In genomic region chr15:84981054-84981710, GRCh38 we compare ENCODE assay signal across 8 cellular contexts. TPM values are rescaled to one million over a fixed set of nuclear protein-coding genes. Genes with fewer than 3 reads are reported as not detected.
A peak's percentile ranks its signal among the peaks of the same experiment; 100 is the strongest.
DNase-seq lines count a peak whose midpoint lies in the region; ATAC-seq, FAIRE-seq and TF ChIP-seq lines count a peak whose summit lies in the region.

No MANE protein-coding gene starts in this region.

- peak overlapping the region; percentile 86 for H3K9ac ChIP-seq in NT2/D1 (ENCODE audit: insufficient read length, low read depth)

- BruUV-seq in Calu3 (replicated peaks; lab: Mats Ljungman, UMichigan) = no TSS peak

- peak overlapping the region; percentile 94 for H3K27ac Mint-ChIP-seq in Calu3 (ENCODE audit: unreplicated experiment)

- H3K36me3 ChIP-seq in NT2/D1 (ENCODE audit: insufficient read depth, insufficient read length, low read length) = no peaks in the 10 kb centered on the region

- peak overlapping the region; percentile 68 for H3K27ac ChIP-seq in epithelial cell of prostate

- H3K36me3 Mint-ChIP-seq in Calu3 (ENCODE audit: insufficient read depth, unreplicated experiment) = peaks cover 44% of the 10 kb centered on the region

- peaks cover 28% of the 10 kb centered on the region for H3K4me1 Mint-ChIP-seq in Calu3 (ENCODE audit: low read depth, unreplicated experiment)

- intact Hi-C loops in Calu3 (cut with micrococcal nuclease; ENCODE audit: unreplicated experiment) = loop anchor here (2.0 kb wide), 1 partner anchor 50 kb away; no protein-coding TSS in a partner anchor

- H3K27me3 Mint-ChIP-seq in Calu3 (ENCODE audit: unreplicated experiment) = no peaks in the 10 kb centered on the region

- TF ChIP-seq CTCF in Calu3 (IDR thresholded peaks at IDR 0.05; ENCODE audit: unreplicated experiment) = peak; percentile 49

- no peaks in the 10 kb centered on the region for H3K9me3 Mint-ChIP-seq in Calu3 (ENCODE audit: low read depth, unreplicated experiment)

- peak overlapping the region; percentile 81 for H3K4me3 ChIP-seq in NT2/D1 (ENCODE audit: insufficient read length, low read depth)

- peaks cover 50% of the 10 kb centered on the region for H3K27me3 ChIP-seq in NT2/D1 (ENCODE audit: insufficient read depth, insufficient read length)

- DNase-seq in Calu3 = peak; percentile 99
- DNase-seq in HTR-8/SVneo (ENCODE audit: insufficient read length, low spot score) = peak; percentile 96
- DNase-seq in NT2/D1 (ENCODE audit: low read depth, low spot score) = peak; percentile 94
- peak; percentile 92 for DNase-seq in activated T-cell treated with anti-CD3 and anti-CD28 coated beads for 1 hour (ENCODE audit: low read depth)
- DNase-seq in epithelial cell of prostate (ENCODE audit: low read depth, low spot score) = peak; percentile 88
- DNase-seq in mucosa of gallbladder (ENCODE audit: low spot score) = peak; percentile 96
- peak; percentile 96 for DNase-seq in stimulated activated CD8-positive, alpha-beta memory T cell treated with anti-CD3 and anti-CD28 coated beads, Interleukin-4, amount 100 ng/mL, for 24 hours (ENCODE audit: low read depth)

- FAIRE-seq in HTR-8/SVneo (lab: Jason Lieb, UNC) = peak; percentile 76

- peak overlapping the region; percentile 97 for H3K4me3 Mint-ChIP-seq in Calu3 (ENCODE audit: low read depth, unreplicated experiment)

- CTCF ChIA-PET in Calu3 (lab: Charles Lee) = interaction anchor here (0.6 to 2.0 kb wide), 13 partner anchors 8 to 246 kb away, joined by 3 to 10 read pairs (median 5); no protein-coding TSS in a partner anchor

- no peaks in the 10 kb centered on the region for H3K9me3 ChIP-seq in NT2/D1 (ENCODE audit: insufficient read depth, low read length)

- ATAC-seq in GM21381 (IDR thresholded peaks at IDR 0.05; ENCODE audit: unreplicated experiment) = peak; percentile 58

- peaks cover 11% of the 10 kb centered on the region for H3K4me1 ChIP-seq in NT2/D1 (ENCODE audit: insufficient read depth, insufficient read length)

RNA-seq across cellular contexts. Expression of gene PDE8A, which starts 0.5 kb away (rescaled TPM):
- total RNA-seq in Calu3 (2022) (65.9 and 66.5 TPM in 2 replicates), mucosa of gallbladder (80.0 TPM)

Comparison
In these comparisons a context has a peak if more than half of its experiments do, and no peak if none do; other contexts are left out.
1. Peak in every context shown above with its lines: DNase-seq, ATAC-seq, H3K4me3 ChIP-seq and H3K27ac ChIP-seq.